Comparison of ENCODE assay signal across 8 cellular contexts in the genomic region with DNA sequence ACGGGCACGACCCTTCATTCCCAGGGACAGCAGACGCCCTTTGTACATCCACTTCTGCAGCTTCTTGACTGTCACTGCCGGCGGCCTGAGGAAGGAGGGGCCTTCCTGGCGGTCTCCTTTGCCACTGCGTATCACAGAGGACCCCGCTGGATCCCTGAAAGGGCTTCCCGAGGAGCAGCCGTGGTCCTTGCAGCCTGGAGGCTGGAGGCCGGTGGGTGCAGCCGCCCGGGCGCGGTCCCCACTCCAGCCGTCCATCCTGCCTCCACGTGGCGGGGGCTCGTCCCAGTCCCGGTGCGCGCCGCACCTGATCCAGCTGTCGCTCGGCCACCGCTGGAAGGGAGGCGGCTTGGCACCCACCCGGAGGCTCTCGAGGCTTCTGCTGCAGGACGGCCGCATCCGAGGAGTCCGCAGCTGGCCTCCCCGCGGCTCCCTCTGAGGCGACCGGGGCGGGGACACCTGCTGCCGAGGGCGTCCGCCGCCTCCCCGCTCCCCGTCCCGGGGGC. TPM values are rescaled to one million over a fixed set of nuclear protein-coding genes. Genes with fewer than 3 reads are reported as not detected.
DNase-seq lines count a peak whose midpoint lies in the region; ATAC-seq and TF ChIP-seq lines count a peak whose summit lies in the region.

No MANE protein-coding gene starts in this region.

- H3K4me3 Mint-ChIP-seq in activated T-helper 1 cell treated with anti-CD3 and anti-CD28 coated beads, Interleukin-12 subunit alpha, Interleukin-12 subunit beta, Interleukin-2, Interleukin-4 antibody, amounts not matched to agents 30 ng/mL and 10 ng/mL and 1 ng/mL, durations not matched to agents 14 hours and 24 hours and 36 hours, result peak overlapping the region; percentile 78

- no peak overlapping the region for H3K27ac Mint-ChIP-seq in activated T-helper 1 cell treated with anti-CD3 and anti-CD28 coated beads, Interleukin-12 subunit alpha, Interleukin-12 subunit beta, Interleukin-2, Interleukin-4 antibody, amounts not matched to agents 30 ng/mL and 10 ng/mL and 1 ng/mL, durations not matched to agents 14 hours and 24 hours and 36 hours

- H3K9me3 ChIP-seq in cardiac muscle cell (ENCODE audit: low read depth) (no peaks in the 10 kb centered on the region), prostate gland (no peaks in the 10 kb centered on the region)

- H3K4me1 ChIP-seq in cardiac muscle cell (ENCODE audit: low read depth), result peaks cover 16% of the 10 kb centered on the region
- peaks cover 4% of the 10 kb centered on the region for H3K4me1 ChIP-seq in prostate gland (replicated peaks)

- no peaks in the 10 kb centered on the region for H3K36me3 ChIP-seq in cardiac muscle cell
- H3K36me3 ChIP-seq in prostate gland, result no peaks in the 10 kb centered on the region

- peak overlapping the region; percentile 90 for H3K4me3 ChIP-seq in cardiac muscle cell
- H3K4me3 ChIP-seq in prostate gland, result peak overlapping the region; percentile 87 to 97

- H3K27me3 ChIP-seq in cardiac muscle cell (no peaks in the 10 kb centered on the region), prostate gland (replicated peaks; ENCODE audit: insufficient read depth) (no peaks in the 10 kb centered on the region)

- H3K27ac ChIP-seq in cardiac muscle cell (peak overlapping the region; percentile 100), prostate gland (peak overlapping the region; percentile 94 to 98)

- no peak for TF ChIP-seq CTCF in cardiac muscle cell (IDR thresholded peaks at IDR 0.05; ENCODE audit: low read depth, low read length)
- no peak for TF ChIP-seq CTCF in prostate gland (IDR thresholded peaks at IDR 0.05)

- 2% methylated on average over 21 of the region's 45 CpGs for WGBS in prostate gland

- DNase-seq in NCI-H1694 (lab: John Stamatoyannopoulos, UW), result peak; percentile 8
- DNase-seq in NCI-H1694 treated with DMSO at 0.1 percent for 48 hours (lab: John Stamatoyannopoulos, UW), result no peak
- peak; percentile 59 for DNase-seq in NCI-H510A treated with DMSO at 0.1 percent for 48 hours (lab: John Stamatoyannopoulos, UW)
- DNase-seq in activated T-helper 1 cell treated with anti-CD3 and anti-CD28 coated beads, Interleukin-12 subunit alpha, Interleukin-12 subunit beta, Interleukin-2, Interleukin-4 antibody, amounts not matched to agents 30 ng/mL and 10 ng/mL and 1 ng/mL, durations not matched to agents 14 hours and 24 hours and 36 hours (ENCODE audit: low spot score), result peak; percentile 5
- DNase-seq in cardiac muscle cell (ENCODE audit: low read depth in 1 of 2, low spot score in 1 of 2), result peak in 1 of 2 donors; percentile 62
- peak; percentile 38 for DNase-seq in prostate gland (ENCODE audit: low spot score)
- DNase-seq in NCI-H2107 treated with DMSO at 0.1 percent for 48 hours (lab: John Stamatoyannopoulos, UW; ENCODE audit: unreplicated experiment), result no peak

- intact Hi-C loops in activated T-helper 1 cell treated with anti-CD3 and anti-CD28 coated beads, Interleukin-12 subunit alpha, Interleukin-12 subunit beta, Interleukin-2, Interleukin-4 antibody, amounts not matched to agents 30 ng/mL and 10 ng/mL and 1 ng/mL, durations not matched to agents 14 hours and 24 hours and 36 hours (cut with micrococcal nuclease), result loop anchor here (2.0 to 5.0 kb wide), 4 partner anchors 92 to 256 kb away; a partner anchor contains a TSS
- intact Hi-C loops in prostate gland (cut with DNase I), result loop anchor here (5.0 kb wide), 1 partner anchor 57 kb away; a partner anchor contains a TSS

- peaks cover 42% of the 10 kb centered on the region for H3K27me3 Mint-ChIP-seq in activated T-helper 1 cell treated with anti-CD3 and anti-CD28 coated beads, Interleukin-12 subunit alpha, Interleukin-12 subunit beta, Interleukin-2, Interleukin-4 antibody, amounts not matched to agents 30 ng/mL and 10 ng/mL and 1 ng/mL, durations not matched to agents 14 hours and 24 hours and 36 hours (ENCODE audit: insufficient read depth)

- H3K4me1 Mint-ChIP-seq in activated T-helper 1 cell treated with anti-CD3 and anti-CD28 coated beads, Interleukin-12 subunit alpha, Interleukin-12 subunit beta, Interleukin-2, Interleukin-4 antibody, amounts not matched to agents 30 ng/mL and 10 ng/mL and 1 ng/mL, durations not matched to agents 14 hours and 24 hours and 36 hours (ENCODE audit: low read depth), result peaks cover 18% of the 10 kb centered on the region

- peaks cover 5% of the 10 kb centered on the region for H3K36me3 Mint-ChIP-seq in activated T-helper 1 cell treated with anti-CD3 and anti-CD28 coated beads, Interleukin-12 subunit alpha, Interleukin-12 subunit beta, Interleukin-2, Interleukin-4 antibody, amounts not matched to agents 30 ng/mL and 10 ng/mL and 1 ng/mL, durations not matched to agents 14 hours and 24 hours and 36 hours (ENCODE audit: low read depth)

- no peak for TF ChIP-seq POLR2A in prostate gland (IDR thresholded peaks at IDR 0.05)

- H3K9me3 Mint-ChIP-seq in activated T-helper 1 cell treated with anti-CD3 and anti-CD28 coated beads, Interleukin-12 subunit alpha, Interleukin-12 subunit beta, Interleukin-2, Interleukin-4 antibody, amounts not matched to agents 30 ng/mL and 10 ng/mL and 1 ng/mL, durations not matched to agents 14 hours and 24 hours and 36 hours, result no peaks in the 10 kb centered on the region

- ATAC-seq in HG02759 (IDR thresholded peaks at IDR 0.05; ENCODE audit: unreplicated experiment), result peak; percentile 41

RNA-seq across cellular contexts. Expression of a gene that starts 0.4 kb away (rescaled TPM):
- 0.76 and 0.83 TPM in 2 replicates for total RNA-seq in activated T-helper 1 cell treated with anti-CD3 and anti-CD28 coated beads, Interleukin-12 subunit alpha, Interleukin-12 subunit beta, Interleukin-2, Interleukin-4 antibody, amounts not matched to agents 30 ng/mL and 10 ng/mL and 1 ng/mL, durations not matched to agents 14 hours and 24 hours and 36 hours
- total RNA-seq in cardiac muscle cell (22.2 and 47.5 TPM in 2 replicates), prostate gland (1 to 10 TPM; 6.6 to 8.4 TPM)
- 20.6 and 30.2 TPM in 2 replicates for polyA plus RNA-seq in cardiac muscle cell

RNA-seq across cellular contexts. Expression of a gene that starts 59.0 kb away (rescaled TPM):
- total RNA-seq in activated T-helper 1 cell treated with anti-CD3 and anti-CD28 coated beads, Interleukin-12 subunit alpha, Interleukin-12 subunit beta, Interleukin-2, Interleukin-4 antibody, amounts not matched to agents 30 ng/mL and 10 ng/mL and 1 ng/mL, durations not matched to agents 14 hours and 24 hours and 36 hours, result 30.9 and 31.6 TPM in 2 replicates
- total RNA-seq in cardiac muscle cell, result 63.4 and 71.6 TPM in 2 replicates
- polyA plus RNA-seq in cardiac muscle cell, result 82.1 and 91.4 TPM in 2 replicates
- 10 to 100 TPM; 12.7 to 30.5 TPM for total RNA-seq in prostate gland

Comparison
In these comparisons a context has a peak if more than half of its experiments do, and no peak if none do; other contexts are left out.
1. DNase-seq: peak in NCI-H1694 (single experiment), NCI-H510A treated with DMSO at 0.1 percent for 48 hours (single experiment), activated T-helper 1 cell treated with anti-CD3 and anti-CD28 coated beads, Interleukin-12 subunit alpha, Interleukin-12 subunit beta, Interleukin-2, Interleukin-4 antibody, amounts not matched to agents 30 ng/mL and 10 ng/mL and 1 ng/mL, durations not matched to agents 14 hours and 24 hours and 36 hours (single experiment) and prostate gland (single experiment); none in NCI-H1694 treated with DMSO at 0.1 percent for 48 hours (single experiment) and NCI-H2107 treated with DMSO at 0.1 percent for 48 hours (single experiment).